In genomic region chr19:49819452-49820115, GRCh38 we compare ENCODE assay signal across 1 cellular context.
TF ChIP-seq lines count a peak whose summit lies in the region.

No MANE protein-coding gene starts in this region.

TF ChIP-seq in HEK293, 187 proteins besides CTCF, POLR2A, EP300 and RAD21:
- TF ChIP-seq ZBTB17 (tag by site-specific recombination; IDR thresholded peaks at IDR 0.05) (peak; percentile 57; the same call in 1 of the 2 replicates), PRDM10 (tag by site-specific recombination; IDR thresholded peaks at IDR 0.05) (peak; percentile 72), ZNF335 (tag by site-specific recombination; conservative IDR thresholded peaks at IDR 0.05) (peak; percentile 48), GLIS1 (tag by site-specific recombination; IDR thresholded peaks at IDR 0.05) (peak; percentile 75; the same call in 1 of the 2 replicates), OSR2 (tag by site-specific recombination; IDR thresholded peaks at IDR 0.05) (peak; percentile 77), ZNF362 (tag by site-specific recombination; IDR thresholded peaks at IDR 0.05) (peak; percentile 86)
